1 cellular context compared by ENCODE assay signal in genomic region chr17:29586676-29587469, GRCh38.
TF ChIP-seq lines count a peak whose summit lies in the region.

No MANE protein-coding gene starts in this region.

TF ChIP-seq in H1, 55 proteins besides CTCF, POLR2A, EP300 and RAD21:
- TF ChIP-seq NANOG (IDR thresholded peaks at IDR 0.05; ENCODE audit: insufficient read depth, low read depth, low read length, poor library complexity, severe bottlenecking) (no peak), RFX5 (IDR thresholded peaks at IDR 0.05; ENCODE audit: borderline replicate concordance, low read depth, low read length) (no peak), SAP30 (IDR thresholded peaks at IDR 0.05; ENCODE audit: insufficient read depth, insufficient replicate concordance, low read length) (no peak), KDM4A (IDR thresholded peaks at IDR 0.05; ENCODE audit: low read depth, low read length, severe bottlenecking) (no peak), MAFK (IDR thresholded peaks at IDR 0.05; ENCODE audit: low read depth, low read length) (no peak), PHF8 (conservative IDR thresholded peaks at IDR 0.05; ENCODE audit: low read depth, low read length) (no peak), RNF2 (IDR thresholded peaks at IDR 0.05; ENCODE audit: borderline replicate concordance, low read depth, low read length, missing control alignments, poor library complexity, severe bottlenecking) (no peak), POU5F1 (IDR thresholded peaks at IDR 0.05; ENCODE audit: low read depth, low read length) (no peak), KDM1A (IDR thresholded peaks at IDR 0.05; ENCODE audit: borderline replicate concordance, low read length) (no peak), RXRA (IDR thresholded peaks at IDR 0.05; ENCODE audit: insufficient read depth, low read depth, low read length) (no peak), SIX5 (IDR thresholded peaks at IDR 0.05; ENCODE audit: low read depth, low read length) (no peak), TEAD4 (IDR thresholded peaks at IDR 0.05; ENCODE audit: low read depth, low read length) (no peak)
